In genomic region chr9:136339173-136339957, GRCh38 we compare ENCODE assay signal across 8 cellular contexts. TPM values are rescaled to one million over a fixed set of nuclear protein-coding genes. Genes with fewer than 3 reads are reported as not detected.
DNase-seq lines count a peak whose midpoint lies in the region; TF ChIP-seq lines count a peak whose summit lies in the region.

No MANE protein-coding gene starts in this region.

- no peak overlapping the region for H3K4me3 Mint-ChIP-seq in osteocyte (ENCODE audit: unreplicated experiment)

- H3K9me3 Mint-ChIP-seq in osteocyte (ENCODE audit: unreplicated experiment): no peaks in the 10 kb centered on the region

- 0 out of 2 replicates have a peak, but pooled peaks cover 7% of the 10 kb centered on the region for H4K20me1 ChIP-seq in Karpas-422 (ENCODE audit: insufficient read depth, low read depth, low read length)

- H3K36me3 Mint-ChIP-seq in osteocyte (ENCODE audit: unreplicated experiment): no peaks in the 10 kb centered on the region

- H3K9me3 ChIP-seq in Karpas-422 (ENCODE audit: low read length): no peaks in the 10 kb centered on the region

- H2AFZ ChIP-seq in Karpas-422 (ENCODE audit: low read length): no peak overlapping the region

- H3K9ac ChIP-seq in Karpas-422 (ENCODE audit: low read length): peak overlapping the region; percentile 61

- H3K27me3 ChIP-seq in Karpas-422 (ENCODE audit: low read length): no peaks in the 10 kb centered on the region

- TF ChIP-seq CTCF in WI38 (IDR thresholded peaks at IDR 0.05; ENCODE audit: low read depth, low read length) (peak; percentile 80), osteocyte (IDR thresholded peaks at IDR 0.05) (peak; percentile 92)

- H3K4me3 ChIP-seq in Karpas-422 (ENCODE audit: low read length): peak overlapping the region; percentile 24; the same call in 1 of the 2 replicates
- no peak overlapping the region for H3K4me3 ChIP-seq in WI38 (ENCODE audit: low read depth, low read length)

- no peaks in the 10 kb centered on the region for H3K79me2 ChIP-seq in Karpas-422 (ENCODE audit: low read length)

- peaks cover 67% of the 10 kb centered on the region for H3K4me1 ChIP-seq in Karpas-422 (ENCODE audit: low read length)

- peak; percentile 73 for DNase-seq in activated CD8-positive, alpha-beta memory T cell treated with anti-CD3 and anti-CD28 coated beads, Interleukin-2, amount 50 U/mL, for 48 hours
- DNase-seq in activated CD8-positive, alpha-beta memory T cell treated with anti-CD3 and anti-CD28 coated beads, Interleukin-2, amount 50 U/mL, for 4 hours: no peak
- DNase-seq in Karpas-422 (peak; percentile 91), foreskin melanocyte (peak; percentile 49), osteocyte (ENCODE audit: extremely low spot score, unreplicated experiment) (peak; percentile 91), NCI-H2081 (lab: John Stamatoyannopoulos, UW) (no peak), NCI-H1092 (lab: John Stamatoyannopoulos, UW) (no peak)

- H3K4me2 ChIP-seq in Karpas-422 (ENCODE audit: low read depth, low read length, poor library complexity, severe bottlenecking): peak overlapping the region; percentile 49

- no peaks in the 10 kb centered on the region for H3K9me2 ChIP-seq in Karpas-422 (replicated peaks; ENCODE audit: insufficient read depth, low read length)

- no peaks in the 10 kb centered on the region for H3K27me3 Mint-ChIP-seq in osteocyte (ENCODE audit: unreplicated experiment)

- peak overlapping the region; percentile 73 for H3K27ac ChIP-seq in Karpas-422 (ENCODE audit: low read length)

- H3K27ac Mint-ChIP-seq in osteocyte (ENCODE audit: unreplicated experiment): no peak overlapping the region

- no peaks in the 10 kb centered on the region for H3K36me3 ChIP-seq in Karpas-422 (ENCODE audit: insufficient read depth, low read length)

- peaks cover 16% of the 10 kb centered on the region for H3K4me1 Mint-ChIP-seq in osteocyte (ENCODE audit: unreplicated experiment)

RNA-seq across cellular contexts. Expression of gene GPSM1, which starts 12.0 kb away (rescaled TPM):
- 11.7 and 38.4 TPM in 2 replicates for total RNA-seq in Karpas-422 (2014; rRNA removed; shearing (Covaris generic); ENCODE audit: low replicate concordance)
- total RNA-seq in osteocyte: 32.5 and 37.1 TPM in 2 replicates

RNA-seq across cellular contexts. Expression of gene DNLZ, which starts 24.2 kb away (rescaled TPM):
- total RNA-seq in Karpas-422 (2014; rRNA removed; shearing (Covaris generic); ENCODE audit: low replicate concordance): 40.1 and 104 TPM in 2 replicates
- 16.6 and 17.6 TPM in 2 replicates for total RNA-seq in osteocyte

RNA-seq across cellular contexts. Expression of gene CARD9, which starts 34.1 kb away (rescaled TPM):
- 1.3 and 2.9 TPM in 2 replicates for total RNA-seq in Karpas-422 (2014; rRNA removed; shearing (Covaris generic); ENCODE audit: low replicate concordance)
- 0.89 and 0.94 TPM in 2 replicates for total RNA-seq in osteocyte

RNA-seq across cellular contexts. Expression of gene CCDC187, which starts 35.5 kb away (rescaled TPM):
- total RNA-seq in Karpas-422 (2014; rRNA removed; shearing (Covaris generic); ENCODE audit: low replicate concordance): 0.34 and 0.43 TPM in 2 replicates
- not detected in 2 replicates for total RNA-seq in osteocyte

Comparison
In these comparisons a context has a peak if more than half of its experiments do, and no peak if none do; other contexts are left out.
1. DNase-seq: peak in activated CD8-positive, alpha-beta memory T cell treated with anti-CD3 and anti-CD28 coated beads, Interleukin-2, amount 50 U/mL, for 48 hours (single experiment), Karpas-422 (single experiment), foreskin melanocyte (single experiment) and osteocyte (single experiment); none in activated CD8-positive, alpha-beta memory T cell treated with anti-CD3 and anti-CD28 coated beads, Interleukin-2, amount 50 U/mL, for 4 hours (single experiment), NCI-H2081 (0 of 2) and NCI-H1092 (single experiment).